Comparison of ENCODE assay signal across 16 cellular contexts in the genomic region with DNA sequence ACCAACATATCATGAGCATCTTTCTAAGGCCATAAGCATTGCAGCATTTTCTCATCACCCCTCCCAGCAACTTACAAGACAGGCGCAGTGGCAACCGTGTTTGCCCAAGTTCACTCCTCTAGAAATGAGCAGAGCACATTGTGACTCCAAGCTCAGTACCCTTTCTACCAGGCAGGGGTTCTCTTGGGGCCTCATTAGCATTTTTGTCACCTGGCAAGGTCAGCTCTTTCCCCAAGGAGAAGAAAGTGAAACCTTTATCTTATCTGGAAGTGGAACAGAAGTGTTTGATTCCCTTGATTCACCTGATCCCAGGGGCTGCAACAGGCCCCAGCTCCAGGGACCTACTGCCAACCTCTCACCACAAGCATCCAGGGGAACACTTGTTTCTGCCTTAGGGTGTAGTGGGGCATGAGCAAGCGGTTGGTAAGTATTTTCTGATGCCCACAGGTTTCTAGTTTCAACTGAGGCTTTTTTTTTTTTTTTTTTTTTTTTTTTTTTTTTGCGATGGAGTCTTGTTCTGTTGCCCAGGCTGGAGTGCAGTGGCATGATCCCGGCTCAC.
"Had no signal": no experiment of that assay in that cellular context is flagged by ENCODE, and none has a peak within 500 bp of the region (broad histone marks: within the 10 kb centered on the region; RNA-seq: fewer than 3 reads in every experiment).

No MANE protein-coding gene starts in this region.

- H3K4me1 ChIP-seq: esophagus squamous epithelium had no signal

- H3K4me3 ChIP-seq: esophagus squamous epithelium, heart right ventricle, spleen had no signal

- H3K36me3 ChIP-seq: esophagus squamous epithelium, heart right ventricle, spleen, WERI-Rb-1 had no signal

- DNase-seq: activated CD4-positive, alpha-beta memory T cell treated with anti-CD3 and anti-CD28 coated beads for 36 hours; activated CD4-positive, alpha-beta T cell treated with anti-CD3 and anti-CD28 coated beads for 36 hours; activated naive CD4-positive, alpha-beta T cell; activated naive CD8-positive, alpha-beta T cell treated with anti-CD3 and anti-CD28 coated beads for 36 hours; amniotic stem cell; effector memory CD4-positive, alpha-beta T cell; esophagus squamous epithelium; heart right ventricle; kidney glomerular epithelial cell; occipital lobe; posterior cingulate gyrus; spleen; stimulated activated CD4-positive, alpha-beta T cell treated with anti-CD3 and anti-CD28 coated beads, Interleukin-4, amount 100 ng/mL, for 4 hours; stimulated activated naive CD4-positive, alpha-beta T cell; WERI-Rb-1 had no signal

- ATAC-seq: activated CD4-positive, alpha-beta T cell treated with anti-CD3 and anti-CD28 coated beads for 36 hours; heart right ventricle; natural killer cell treated with Interleukin-12 subunit alpha and Interleukin-12 subunit beta and Interleukin-15 and Interleukin-18, amount 100 ng/mL, for 72 hours had no signal

- H3K27me3 ChIP-seq: esophagus squamous epithelium, heart right ventricle, spleen had no signal

- H3K9me3 ChIP-seq: esophagus squamous epithelium had no signal

- H3K27ac ChIP-seq: esophagus squamous epithelium, heart right ventricle, spleen, WERI-Rb-1 had no signal
